Comparison of ENCODE assay signal across 19 cellular contexts in the genomic region with DNA sequence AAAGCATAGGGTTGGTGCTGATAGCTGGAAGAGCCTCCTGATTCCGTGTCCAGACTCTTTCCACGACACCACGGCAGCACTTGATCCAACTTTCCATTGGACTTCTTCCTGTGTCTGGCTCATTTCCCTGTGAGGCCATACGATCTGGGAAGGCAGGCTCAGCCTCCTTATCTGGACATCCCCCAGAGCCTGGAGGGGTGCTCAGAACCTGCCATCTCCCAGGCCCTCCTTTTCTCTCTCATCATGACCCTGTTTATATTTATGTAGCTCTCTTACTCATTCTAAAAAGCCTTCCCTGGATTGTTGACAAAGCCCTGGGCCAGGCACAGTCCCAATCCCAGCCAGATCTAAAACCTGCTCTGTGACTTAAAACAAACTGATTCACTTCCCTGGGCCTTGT. TPM values are rescaled to one million over a fixed set of nuclear protein-coding genes. Genes with fewer than 3 reads are reported as not detected.
DNase-seq lines count a peak whose midpoint lies in the region; ATAC-seq, FAIRE-seq and TF ChIP-seq lines count a peak whose summit lies in the region.
"Had no signal": no experiment of that assay in that cellular context is flagged by ENCODE, and none has a peak within 500 bp of the region (broad histone marks: within the 10 kb centered on the region; RNA-seq: fewer than 3 reads in every experiment).

No MANE protein-coding gene starts in this region.

- H3K27me3 ChIP-seq in CD4-positive, CD25-positive, alpha-beta regulatory T cell (ENCODE audit: control insufficient read depth, insufficient read depth, low read length): no peaks in the 10 kb centered on the region
- H3K27me3 ChIP-seq in esophagus muscularis mucosa (no peaks in the 10 kb centered on the region), pancreas (no peaks in the 10 kb centered on the region)

- no peaks in the 10 kb centered on the region for H3K36me3 Mint-ChIP-seq in CD4-positive, CD25-positive, alpha-beta regulatory T cell
- peaks cover 26% of the 10 kb centered on the region for H3K36me3 Mint-ChIP-seq in effector memory CD8-positive, alpha-beta T cell (ENCODE audit: insufficient read depth)

- 8% methylated on average over 4 of the region's 4 CpGs for WGBS in esophagus muscularis mucosa
- WGBS in pancreas, 2 donors: 15% methylated on average over 4 of the region's 4 CpGs

- no peak overlapping the region for H3K4me3 ChIP-seq in CD4-positive, CD25-positive, alpha-beta regulatory T cell (ENCODE audit: low read depth, low read length)
- H3K4me3 ChIP-seq in esophagus muscularis mucosa (no peak overlapping the region), pancreas (no peak overlapping the region)

- TF ChIP-seq POLR2A in esophagus muscularis mucosa (IDR thresholded peaks at IDR 0.05; ENCODE audit: low read depth): no peak

- H3K4me3 Mint-ChIP-seq in CD4-positive, CD25-positive, alpha-beta regulatory T cell: peak overlapping the region in 1 of 4 donors; percentile 36
- H3K4me3 Mint-ChIP-seq in effector memory CD8-positive, alpha-beta T cell: no peak overlapping the region
- H3K4me3 Mint-ChIP-seq: activated CD4-positive, alpha-beta memory T cell treated with anti-CD3 and anti-CD28 coated beads, Interleukin-2, amount 10 ng/mL, durations not matched to agents 7 days and 5 days; dendritic cell treated with granulocyte-macrophage colony-stimulating factor and Interleukin-4, amounts not matched to agents 40 ng/mL and 50 ng/mL, for 4 days had no signal

- H3K27me3 Mint-ChIP-seq in CD4-positive, CD25-positive, alpha-beta regulatory T cell: peaks cover 11% of the 10 kb centered on the region
- peaks cover 0 to 11% of the 10 kb centered on the region in 2 donors for H3K27me3 Mint-ChIP-seq in effector memory CD8-positive, alpha-beta T cell

- peak overlapping the region; percentile 82 to 93 (median 84) for H3K27ac Mint-ChIP-seq in CD4-positive, CD25-positive, alpha-beta regulatory T cell
- H3K27ac Mint-ChIP-seq in effector memory CD8-positive, alpha-beta T cell: peak overlapping the region in 1 of 2 donors; percentile 61
- H3K27ac Mint-ChIP-seq: activated CD4-positive, alpha-beta memory T cell treated with anti-CD3 and anti-CD28 coated beads, Interleukin-2, amount 10 ng/mL, durations not matched to agents 7 days and 5 days; dendritic cell treated with granulocyte-macrophage colony-stimulating factor and Interleukin-4, amounts not matched to agents 40 ng/mL and 50 ng/mL, for 4 days had no signal

- no peak overlapping the region for H3K27ac ChIP-seq in CD4-positive, CD25-positive, alpha-beta regulatory T cell (ENCODE audit: insufficient read depth, low read length, poor library complexity, severe bottlenecking)
- peak overlapping the region; percentile 41 to 80 (median 70) for H3K27ac ChIP-seq in esophagus muscularis mucosa (replicated peaks in 1 of 4)
- H3K27ac ChIP-seq in pancreas: peak overlapping the region in 3 of 4 donors; percentile 4 to 56 (median 28)

- H3K4me1 ChIP-seq in CD4-positive, CD25-positive, alpha-beta regulatory T cell (ENCODE audit: control insufficient read depth, insufficient read depth, low read length, poor library complexity, severe bottlenecking): peaks cover 22% of the 10 kb centered on the region
- peaks cover 15 to 30% (median 27%) of the 10 kb centered on the region in 4 donors for H3K4me1 ChIP-seq in esophagus muscularis mucosa
- peaks cover 0 to 11% (median 0%) of the 10 kb centered on the region in 3 donors for H3K4me1 ChIP-seq in pancreas

- FAIRE-seq in pancreas (lab: Jason Lieb, UNC): no peak
- FAIRE-seq: H1 had no signal

- no peaks in the 10 kb centered on the region for H3K9me3 ChIP-seq in CD4-positive, CD25-positive, alpha-beta regulatory T cell (ENCODE audit: control insufficient read depth in 2 of 2, low read length in 2 of 2)
- H3K9me3 ChIP-seq in esophagus muscularis mucosa (no peaks in the 10 kb centered on the region), pancreas (no peaks in the 10 kb centered on the region)

- DNase-seq in CD4-positive, CD25-positive, alpha-beta regulatory T cell: no peak
- peak; percentile 34 for DNase-seq in M059J (ENCODE audit: low read depth)
- no peak for DNase-seq in esophagus muscularis mucosa (ENCODE audit: extremely low spot score)
- peak in 2 of 6 donors; percentile 47 to 49 for DNase-seq in pancreas
- no peak for DNase-seq in COLO668 (lab: John Stamatoyannopoulos, UW; ENCODE audit: unreplicated experiment)
- DNase-seq in NCI-H128 (lab: John Stamatoyannopoulos, UW; ENCODE audit: unreplicated experiment): no peak
- DNase-seq in effector memory CD8-positive, alpha-beta T cell: no peak
- DNase-seq: activated CD4-positive, alpha-beta memory T cell treated with anti-CD3 and anti-CD28 coated beads, Interleukin-2, amount 10 ng/mL, durations not matched to agents 7 days and 5 days; glutamatergic neuron; NCI-H1417 treated with DMSO at 0.1 percent for 48 hours; NCI-H510A; stimulated activated CD4-positive, alpha-beta T cell treated with anti-CD3 and anti-CD28 coated beads, Interleukin-2, amount 100 ng/mL, for 48 hours; stimulated activated naive CD4-positive, alpha-beta T cell had no signal

- no peak for TF ChIP-seq CTCF in esophagus muscularis mucosa (IDR thresholded peaks at IDR 0.05)
- TF ChIP-seq CTCF in pancreas (IDR thresholded peaks at IDR 0.05): no peak

- intact Hi-C loops in esophagus muscularis mucosa (cut with DNase I) (loop anchor here (5.0 kb wide), 2 partner anchors 36 to 146 kb away; no protein-coding TSS in a partner anchor), pancreas (cut with DNase I) (no loop called here)

- TF ChIP-seq EP300 in esophagus muscularis mucosa (IDR thresholded peaks at IDR 0.05): no peak

- H3K9me3 Mint-ChIP-seq in CD4-positive, CD25-positive, alpha-beta regulatory T cell: no peaks in the 10 kb centered on the region
- no peaks in the 10 kb centered on the region for H3K9me3 Mint-ChIP-seq in effector memory CD8-positive, alpha-beta T cell
- H3K9me3 Mint-ChIP-seq: activated CD4-positive, alpha-beta memory T cell treated with anti-CD3 and anti-CD28 coated beads, Interleukin-2, amount 10 ng/mL, durations not matched to agents 7 days and 5 days; dendritic cell treated with granulocyte-macrophage colony-stimulating factor and Interleukin-4, amounts not matched to agents 40 ng/mL and 50 ng/mL, for 4 days had no signal

- H3K4me1 Mint-ChIP-seq in CD4-positive, CD25-positive, alpha-beta regulatory T cell: peaks cover 0 to 33% (median 19%) of the 10 kb centered on the region in 4 donors
- H3K4me1 Mint-ChIP-seq in effector memory CD8-positive, alpha-beta T cell (ENCODE audit: low read depth in 2 of 2): peaks cover 14 to 15% of the 10 kb centered on the region in 2 donors

- H3K36me3 ChIP-seq in CD4-positive, CD25-positive, alpha-beta regulatory T cell (ENCODE audit: control insufficient read depth, insufficient read depth, low read length): no peaks in the 10 kb centered on the region
- H3K36me3 ChIP-seq in esophagus muscularis mucosa (no peaks in the 10 kb centered on the region), pancreas (no peaks in the 10 kb centered on the region)

- no peak for ATAC-seq in CD4-positive, CD25-positive, alpha-beta regulatory T cell (ENCODE audit: low read depth in 2 of 2)
- ATAC-seq in pancreas: no peak
- ATAC-seq in effector memory CD8-positive, alpha-beta T cell (replicated peaks): no peak
- ATAC-seq in HG02610 (IDR thresholded peaks at IDR 0.05; ENCODE audit: unreplicated experiment): no peak

RNA-seq across cellular contexts. Expression of a gene that starts 7.8 kb away (rescaled TPM):
- total RNA-seq in CD4-positive, CD25-positive, alpha-beta regulatory T cell: 229 TPM
- polyA plus RNA-seq in CD4-positive, CD25-positive, alpha-beta regulatory T cell: 1 to 10 TPM; 2.1 to 4.1 (median 3.1) TPM
- total RNA-seq in M059J (2014; rRNA removed; shearing (Covaris generic)): 15.9 and 27.4 TPM in 2 replicates
- total RNA-seq in esophagus muscularis mucosa (10 to 100 TPM; 19.1 to 66.2 (median 42.7) TPM), pancreas (10 to 100 TPM; 15.2 to 40.8 (median 23.3) TPM)
- polyA plus RNA-seq in pancreas: 10 to 100 TPM in 1 of 2 donors, 1 to 10 TPM in 1; 6.5 to 31.4 TPM

RNA-seq across cellular contexts. Expression of a gene that starts 22.6 kb away (rescaled TPM):
- not detected for total RNA-seq in CD4-positive, CD25-positive, alpha-beta regulatory T cell
- under 1 TPM; 0.19 to 0.42 (median 0.23) TPM for polyA plus RNA-seq in CD4-positive, CD25-positive, alpha-beta regulatory T cell
- total RNA-seq in M059J (2014; rRNA removed; shearing (Covaris generic)): not detected in 2 replicates
- total RNA-seq in esophagus muscularis mucosa (not detected), pancreas (under 1 TPM in 1 of 6 donors, not detected in 5; 0.16 TPM)
- polyA plus RNA-seq in pancreas: under 1 TPM; 0.09 to 0.19 TPM
- total RNA-seq: activated CD4-positive, alpha-beta memory T cell treated with anti-CD3 and anti-CD28 coated beads, Interleukin-2, amount 10 ng/mL, durations not matched to agents 7 days and 5 days; H1; lower leg skin; RPMI7951 had no signal

RNA-seq across cellular contexts. Expression of a gene that starts 38.1 kb away (rescaled TPM):
- total RNA-seq in CD4-positive, CD25-positive, alpha-beta regulatory T cell: not detected
- polyA plus RNA-seq in CD4-positive, CD25-positive, alpha-beta regulatory T cell: not detected
- not detected in 2 replicates for total RNA-seq in M059J (2014; rRNA removed; shearing (Covaris generic))
- total RNA-seq in esophagus muscularis mucosa (not detected), pancreas (not detected)
- polyA plus RNA-seq in pancreas: not detected
- total RNA-seq: activated CD4-positive, alpha-beta memory T cell treated with anti-CD3 and anti-CD28 coated beads, Interleukin-2, amount 10 ng/mL, durations not matched to agents 7 days and 5 days; H1; lower leg skin; osteocyte; RPMI7951 had no signal
- polyA plus RNA-seq: H1 had no signal

RNA-seq across cellular contexts. Expression of a gene that starts 49.8 kb away (rescaled TPM):
- total RNA-seq in CD4-positive, CD25-positive, alpha-beta regulatory T cell: 4.8 TPM
- polyA plus RNA-seq in CD4-positive, CD25-positive, alpha-beta regulatory T cell: 10 to 100 TPM in 1 of 4 donors, 1 to 10 TPM in 3; 3.3 to 10.7 (median 6.0) TPM
- total RNA-seq in M059J (2014; rRNA removed; shearing (Covaris generic)): not detected in 2 replicates
- total RNA-seq in esophagus muscularis mucosa (under 1 TPM in 1 of 4 donors, not detected in 3; 0.17 TPM), pancreas (under 1 TPM; 0.06 to 0.20 (median 0.12) TPM)
- under 1 TPM; 0.11 to 0.19 TPM for polyA plus RNA-seq in pancreas
- total RNA-seq: H1, lower leg skin, osteocyte, RPMI7951 had no signal
- polyA plus RNA-seq: H1 had no signal
